Comparison of ENCODE assay signal across 10 cellular contexts in genomic region chr2:101737478-101738240, GRCh38. TPM values are rescaled to one million over a fixed set of nuclear protein-coding genes. Genes with fewer than 3 reads are reported as not detected.
DNase-seq lines count a peak whose midpoint lies in the region; ATAC-seq and TF ChIP-seq lines count a peak whose summit lies in the region.
"Had no signal": no experiment of that assay in that cellular context is flagged by ENCODE, and none has a peak within 500 bp of the region (broad histone marks: within the 10 kb centered on the region; RNA-seq: fewer than 3 reads in every experiment).

No MANE protein-coding gene starts in this region.

- H3K27me3 ChIP-seq in DOHH2 (ENCODE audit: control insufficient read depth, low read length), result no peaks in the 10 kb centered on the region
- H3K27me3 ChIP-seq in foreskin keratinocyte, result no peaks in the 10 kb centered on the region
- no peaks in the 10 kb centered on the region for H3K27me3 ChIP-seq in psoas muscle (ENCODE audit: insufficient read depth in 3 of 3, low read length in 2 of 3)

- no peaks in the 10 kb centered on the region for H3K9me2 ChIP-seq in DOHH2 (replicated peaks; ENCODE audit: control insufficient read depth, low read length)

- H4K20me1 ChIP-seq in DOHH2 (ENCODE audit: control insufficient read depth, insufficient read depth, low read depth, low read length), result peaks cover 52% of the 10 kb centered on the region

- 0 out of 2 replicates have a peak, but pooled peaks cover 3% of the 10 kb centered on the region for H3F3A ChIP-seq in DOHH2 (ENCODE audit: control insufficient read depth, insufficient read depth)

- ATAC-seq in foreskin keratinocyte, result peak; percentile 68
- ATAC-seq in psoas muscle, result peak; percentile 70 to 87 (median 84)

- 0 out of 2 replicates have a peak, but pooled peaks cover 6% of the 10 kb centered on the region for H3K36me3 ChIP-seq in DOHH2 (ENCODE audit: control insufficient read depth, low read length)
- H3K36me3 ChIP-seq in psoas muscle (ENCODE audit: insufficient read depth in 1 of 2, low read depth in 1 of 2), result no peaks in the 10 kb centered on the region

- DNase-seq in RKO (ENCODE audit: low spot score), result peak; percentile 20
- DNase-seq in foreskin keratinocyte, result peak; percentile 82 to 86
- DNase-seq in psoas muscle, result no peak
- DNase-seq in NCI-H187 (lab: John Stamatoyannopoulos, UW), result no peak
- DNase-seq in GM19238 (ENCODE audit: insufficient read length, low spot score), result no peak
- DNase-seq in ecto neural progenitor cell (ENCODE audit: low spot score), result no peak
- DNase-seq: glutamatergic neuron, NCI-H1694, T1000 had no signal

- H3K27ac ChIP-seq in DOHH2 (ENCODE audit: low read depth, low read length) (no peak overlapping the region), foreskin keratinocyte (peak overlapping the region; percentile 71), psoas muscle (peak overlapping the region; percentile 85)

- peaks cover 99% of the 10 kb centered on the region for H3K79me2 ChIP-seq in DOHH2 (ENCODE audit: control insufficient read depth, low read length)

- WGBS in psoas muscle, 3 donors, result 64 to 72% (median 68%) methylated on average over 3 of the region's 3 CpGs

- H3K4me2 ChIP-seq in DOHH2 (ENCODE audit: low read length), result peak overlapping the region; percentile 0; the same call in 1 of the 2 replicates

- H3K4me3 ChIP-seq in DOHH2 (ENCODE audit: low read length), result no peak overlapping the region
- H3K4me3 ChIP-seq in psoas muscle, result no peak overlapping the region

- H3K4me1 ChIP-seq in DOHH2 (ENCODE audit: control insufficient read depth, low read length) (peaks cover 96% of the 10 kb centered on the region), foreskin keratinocyte (peaks cover 47% of the 10 kb centered on the region), psoas muscle (peaks cover 86% of the 10 kb centered on the region)

- TF ChIP-seq CTCF in DOHH2 (IDR thresholded peaks at IDR 0.05; ENCODE audit: low read depth, low read length, poor library complexity, severe bottlenecking) (no peak), foreskin keratinocyte (conservative IDR thresholded peaks at IDR 0.05) (no peak), psoas muscle (IDR thresholded peaks at IDR 0.05) (no peak)

- H3K9me3 ChIP-seq in DOHH2 (ENCODE audit: control insufficient read depth, insufficient read depth, low read length) (no peaks in the 10 kb centered on the region), psoas muscle (no peaks in the 10 kb centered on the region)

- intact Hi-C loops in psoas muscle (cut with DNase I), result loop anchor here in 1 of 2 donors (5.0 kb wide), 1 partner anchor 40 kb away; the partner anchor contains the start of gene MAP4K4

RNA-seq across cellular contexts. Expression of gene MAP4K4, which starts 40.2 kb away (rescaled TPM):
- total RNA-seq in foreskin keratinocyte (99.2 and 107 TPM in 2 replicates), psoas muscle (10 to 100 TPM; 45.5 to 89.5 (median 80.7) TPM)
- polyA plus RNA-seq in foreskin keratinocyte (40.3 and 41.7 TPM in 2 replicates), psoas muscle (10 to 100 TPM; 20.1 to 99.9 (median 54.0) TPM)

Comparison
In these comparisons a context has a peak if more than half of its experiments do, and no peak if none do; other contexts are left out.
1. DNase-seq: peak in RKO (single experiment) and foreskin keratinocyte (2 of 2); none in psoas muscle (0 of 2), NCI-H187 (0 of 2), GM19238 (single experiment) and ecto neural progenitor cell (single experiment).